ENCODE assay signal across 1 cellular context in the genomic region with DNA sequence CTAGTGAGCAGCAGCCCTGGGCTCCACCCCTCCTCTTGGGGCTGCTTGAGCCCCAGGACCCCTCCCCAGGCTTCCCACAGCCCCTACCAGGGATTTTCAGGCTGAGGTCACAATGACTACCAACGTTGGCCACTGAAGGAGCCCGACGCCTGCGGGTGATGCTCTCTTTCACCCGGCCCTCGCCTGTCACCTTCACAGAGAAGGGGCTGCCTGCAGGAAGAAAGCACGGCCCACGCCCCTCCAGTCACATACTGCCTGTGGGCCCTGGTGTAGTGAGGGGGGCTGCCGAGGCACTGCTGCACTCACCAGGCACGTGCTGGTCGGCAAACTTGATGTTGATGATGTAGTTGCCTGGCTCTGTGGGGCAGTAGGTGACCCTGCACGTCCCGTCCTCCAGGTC.
TF ChIP-seq lines count a peak whose summit lies in the region.

No MANE protein-coding gene starts in this region.

TF ChIP-seq in WTC11, 78 proteins besides CTCF, POLR2A, EP300 and RAD21:
- TF ChIP-seq ZBTB21 (CRISPR knock-in tag; IDR thresholded peaks at IDR 0.05; ENCODE audit: borderline replicate concordance) (no peak), ATF6 (CRISPR knock-in tag; IDR thresholded peaks at IDR 0.05) (no peak), FOXP4 (CRISPR knock-in tag; IDR thresholded peaks at IDR 0.05) (no peak), IRF1 (CRISPR knock-in tag; IDR thresholded peaks at IDR 0.05) (no peak), ETV6 (CRISPR knock-in tag; IDR thresholded peaks at IDR 0.05) (no peak), NR3C1 (CRISPR knock-in tag; conservative IDR thresholded peaks at IDR 0.05; ENCODE audit: low read depth) (no peak), ESRRA (CRISPR knock-in tag; IDR thresholded peaks at IDR 0.05; ENCODE audit: borderline replicate concordance) (no peak), SMAD3 (CRISPR knock-in tag; IDR thresholded peaks at IDR 0.05; ENCODE audit: borderline replicate concordance) (no peak), E2F4 (CRISPR knock-in tag; IDR thresholded peaks at IDR 0.05; ENCODE audit: borderline replicate concordance, low read depth) (no peak), MXD4 (CRISPR knock-in tag; IDR thresholded peaks at IDR 0.05; ENCODE audit: borderline replicate concordance) (no peak), ZNF423 (CRISPR knock-in tag; IDR thresholded peaks at IDR 0.05) (no peak), ATF1 (CRISPR knock-in tag; IDR thresholded peaks at IDR 0.05) (no peak), NFYB (CRISPR knock-in tag; conservative IDR thresholded peaks at IDR 0.05; ENCODE audit: low read depth) (no peak), HMGA2 (CRISPR knock-in tag; IDR thresholded peaks at IDR 0.05) (no peak), NFE2L1 (CRISPR knock-in tag; IDR thresholded peaks at IDR 0.05) (no peak)
- TF ChIP-seq, protein P1, sequence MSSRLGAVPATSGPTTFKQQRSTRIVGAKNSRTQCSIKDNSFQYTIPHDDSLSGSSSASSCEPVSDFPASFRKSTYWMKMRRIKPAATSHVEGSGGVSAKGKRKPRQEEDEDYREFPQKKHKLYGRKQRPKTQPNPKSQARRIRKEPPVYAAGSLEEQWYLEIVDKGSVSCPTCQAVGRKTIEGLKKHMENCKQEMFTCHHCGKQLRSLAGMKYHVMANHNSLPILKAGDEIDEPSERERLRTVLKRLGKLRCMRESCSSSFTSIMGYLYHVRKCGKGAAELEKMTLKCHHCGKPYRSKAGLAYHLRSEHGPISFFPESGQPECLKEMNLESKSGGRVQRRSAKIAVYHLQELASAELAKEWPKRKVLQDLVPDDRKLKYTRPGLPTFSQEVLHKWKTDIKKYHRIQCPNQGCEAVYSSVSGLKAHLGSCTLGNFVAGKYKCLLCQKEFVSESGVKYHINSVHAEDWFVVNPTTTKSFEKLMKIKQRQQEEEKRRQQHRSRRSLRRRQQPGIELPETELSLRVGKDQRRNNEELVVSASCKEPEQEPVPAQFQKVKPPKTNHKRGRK (CRISPR knock-in tag; IDR thresholded peaks at IDR 0.05; ENCODE audit: borderline replicate concordance), result no peak
- TF ChIP-seq, protein P2, sequence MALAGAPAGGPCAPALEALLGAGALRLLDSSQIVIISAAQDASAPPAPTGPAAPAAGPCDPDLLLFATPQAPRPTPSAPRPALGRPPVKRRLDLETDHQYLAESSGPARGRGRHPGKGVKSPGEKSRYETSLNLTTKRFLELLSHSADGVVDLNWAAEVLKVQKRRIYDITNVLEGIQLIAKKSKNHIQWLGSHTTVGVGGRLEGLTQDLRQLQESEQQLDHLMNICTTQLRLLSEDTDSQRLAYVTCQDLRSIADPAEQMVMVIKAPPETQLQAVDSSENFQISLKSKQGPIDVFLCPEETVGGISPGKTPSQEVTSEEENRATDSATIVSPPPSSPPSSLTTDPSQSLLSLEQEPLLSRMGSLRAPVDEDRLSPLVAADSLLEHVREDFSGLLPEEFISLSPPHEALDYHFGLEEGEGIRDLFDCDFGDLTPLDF (CRISPR knock-in tag; IDR thresholded peaks at IDR 0.05), result no peak
- TF ChIP-seq, protein P3, sequence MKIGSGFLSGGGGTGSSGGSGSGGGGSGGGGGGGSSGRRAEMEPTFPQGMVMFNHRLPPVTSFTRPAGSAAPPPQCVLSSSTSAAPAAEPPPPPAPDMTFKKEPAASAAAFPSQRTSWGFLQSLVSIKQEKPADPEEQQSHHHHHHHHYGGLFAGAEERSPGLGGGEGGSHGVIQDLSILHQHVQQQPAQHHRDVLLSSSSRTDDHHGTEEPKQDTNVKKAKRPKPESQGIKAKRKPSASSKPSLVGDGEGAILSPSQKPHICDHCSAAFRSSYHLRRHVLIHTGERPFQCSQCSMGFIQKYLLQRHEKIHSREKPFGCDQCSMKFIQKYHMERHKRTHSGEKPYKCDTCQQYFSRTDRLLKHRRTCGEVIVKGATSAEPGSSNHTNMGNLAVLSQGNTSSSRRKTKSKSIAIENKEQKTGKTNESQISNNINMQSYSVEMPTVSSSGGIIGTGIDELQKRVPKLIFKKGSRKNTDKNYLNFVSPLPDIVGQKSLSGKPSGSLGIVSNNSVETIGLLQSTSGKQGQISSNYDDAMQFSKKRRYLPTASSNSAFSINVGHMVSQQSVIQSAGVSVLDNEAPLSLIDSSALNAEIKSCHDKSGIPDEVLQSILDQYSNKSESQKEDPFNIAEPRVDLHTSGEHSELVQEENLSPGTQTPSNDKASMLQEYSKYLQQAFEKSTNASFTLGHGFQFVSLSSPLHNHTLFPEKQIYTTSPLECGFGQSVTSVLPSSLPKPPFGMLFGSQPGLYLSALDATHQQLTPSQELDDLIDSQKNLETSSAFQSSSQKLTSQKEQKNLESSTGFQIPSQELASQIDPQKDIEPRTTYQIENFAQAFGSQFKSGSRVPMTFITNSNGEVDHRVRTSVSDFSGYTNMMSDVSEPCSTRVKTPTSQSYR (CRISPR knock-in tag; IDR thresholded peaks at IDR 0.05), result no peak
- TF ChIP-seq, protein P4, sequence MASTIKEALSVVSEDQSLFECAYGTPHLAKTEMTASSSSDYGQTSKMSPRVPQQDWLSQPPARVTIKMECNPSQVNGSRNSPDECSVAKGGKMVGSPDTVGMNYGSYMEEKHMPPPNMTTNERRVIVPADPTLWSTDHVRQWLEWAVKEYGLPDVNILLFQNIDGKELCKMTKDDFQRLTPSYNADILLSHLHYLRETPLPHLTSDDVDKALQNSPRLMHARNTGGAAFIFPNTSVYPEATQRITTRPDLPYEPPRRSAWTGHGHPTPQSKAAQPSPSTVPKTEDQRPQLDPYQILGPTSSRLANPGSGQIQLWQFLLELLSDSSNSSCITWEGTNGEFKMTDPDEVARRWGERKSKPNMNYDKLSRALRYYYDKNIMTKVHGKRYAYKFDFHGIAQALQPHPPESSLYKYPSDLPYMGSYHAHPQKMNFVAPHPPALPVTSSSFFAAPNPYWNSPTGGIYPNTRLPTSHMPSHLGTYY (CRISPR knock-in tag; IDR thresholded peaks at IDR 0.05), result no peak
- TF ChIP-seq, protein P5, sequence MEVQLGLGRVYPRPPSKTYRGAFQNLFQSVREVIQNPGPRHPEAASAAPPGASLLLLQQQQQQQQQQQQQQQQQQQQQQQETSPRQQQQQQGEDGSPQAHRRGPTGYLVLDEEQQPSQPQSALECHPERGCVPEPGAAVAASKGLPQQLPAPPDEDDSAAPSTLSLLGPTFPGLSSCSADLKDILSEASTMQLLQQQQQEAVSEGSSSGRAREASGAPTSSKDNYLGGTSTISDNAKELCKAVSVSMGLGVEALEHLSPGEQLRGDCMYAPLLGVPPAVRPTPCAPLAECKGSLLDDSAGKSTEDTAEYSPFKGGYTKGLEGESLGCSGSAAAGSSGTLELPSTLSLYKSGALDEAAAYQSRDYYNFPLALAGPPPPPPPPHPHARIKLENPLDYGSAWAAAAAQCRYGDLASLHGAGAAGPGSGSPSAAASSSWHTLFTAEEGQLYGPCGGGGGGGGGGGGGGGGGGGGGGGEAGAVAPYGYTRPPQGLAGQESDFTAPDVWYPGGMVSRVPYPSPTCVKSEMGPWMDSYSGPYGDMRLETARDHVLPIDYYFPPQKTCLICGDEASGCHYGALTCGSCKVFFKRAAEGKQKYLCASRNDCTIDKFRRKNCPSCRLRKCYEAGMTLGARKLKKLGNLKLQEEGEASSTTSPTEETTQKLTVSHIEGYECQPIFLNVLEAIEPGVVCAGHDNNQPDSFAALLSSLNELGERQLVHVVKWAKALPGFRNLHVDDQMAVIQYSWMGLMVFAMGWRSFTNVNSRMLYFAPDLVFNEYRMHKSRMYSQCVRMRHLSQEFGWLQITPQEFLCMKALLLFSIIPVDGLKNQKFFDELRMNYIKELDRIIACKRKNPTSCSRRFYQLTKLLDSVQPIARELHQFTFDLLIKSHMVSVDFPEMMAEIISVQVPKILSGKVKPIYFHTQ (CRISPR knock-in tag; IDR thresholded peaks at IDR 0.05), result no peak
